ENCODE assay signal across 22 cellular contexts in the genomic region with DNA sequence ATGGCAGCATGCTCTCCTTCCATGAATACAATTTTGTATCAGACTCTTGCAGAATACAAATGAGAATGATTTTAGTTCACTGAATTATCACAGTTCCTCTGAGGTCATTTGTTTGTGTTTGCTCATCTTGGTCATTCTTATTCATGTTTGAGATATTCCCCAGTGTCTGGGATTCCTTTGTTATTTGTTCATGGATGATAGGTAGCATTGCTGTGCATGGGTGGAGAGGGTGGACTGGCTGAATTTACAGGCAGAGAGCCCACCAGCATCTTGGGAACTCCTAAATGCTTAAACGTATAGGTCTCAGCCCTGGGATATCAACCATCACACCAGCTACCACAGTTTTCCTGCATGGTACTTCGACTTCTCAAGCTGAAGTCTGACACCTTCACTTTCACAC.
DNase-seq lines count a peak whose midpoint lies in the region; ATAC-seq and TF ChIP-seq lines count a peak whose summit lies in the region.
"Had no signal": no experiment of that assay in that cellular context is flagged by ENCODE, and none has a peak within 500 bp of the region (broad histone marks: within the 10 kb centered on the region; RNA-seq: fewer than 3 reads in every experiment).

No MANE protein-coding gene starts in this region.

- no peak for TF ChIP-seq POLR2A in gastrocnemius medialis (IDR thresholded peaks at IDR 0.05)

- H3K4me2 ChIP-seq in osteoblast (ENCODE audit: insufficient read depth, low read length) = no peak overlapping the region
- H3K4me2 ChIP-seq: BLaER1 treated with 17β-estradiol and CSF1 and Interleukin-3, amounts not matched to agents 10 nM and 100 nM had no signal

- no peaks in the 10 kb centered on the region for H3K27me3 ChIP-seq in osteoblast (ENCODE audit: insufficient read depth, low read length)
- H3K27me3 ChIP-seq in gastrocnemius medialis = no peaks in the 10 kb centered on the region
- H3K27me3 ChIP-seq: BLaER1 treated with 17β-estradiol and CSF1 and Interleukin-3, amounts not matched to agents 10 nM and 100 nM; upper lobe of left lung had no signal

- peaks cover 20% of the 10 kb centered on the region for H3K4me1 ChIP-seq in osteoblast (ENCODE audit: insufficient read depth, low read length)
- H3K4me1 ChIP-seq in gastrocnemius medialis = no peaks in the 10 kb centered on the region
- H3K4me1 ChIP-seq: psoas muscle, upper lobe of left lung had no signal

- no peak overlapping the region for H3K4me3 ChIP-seq in astrocyte of the spinal cord (ENCODE audit: low read depth, low read length)
- H3K4me3 ChIP-seq in osteoblast (ENCODE audit: insufficient read depth, low read length) = no peak overlapping the region
- H3K4me3 ChIP-seq in gastrocnemius medialis = no peak overlapping the region
- H3K4me3 ChIP-seq: BLaER1 treated with 17β-estradiol and CSF1 and Interleukin-3, amounts not matched to agents 10 nM and 100 nM; coronary artery; psoas muscle; upper lobe of left lung had no signal

- H3K9me3 ChIP-seq in osteoblast (ENCODE audit: low read depth, low read length) (peaks cover under 1% of the 10 kb centered on the region), gastrocnemius medialis (peaks cover 0 to 2% (median 0%) of the 10 kb centered on the region in 3 donors)

- ATAC-seq in gastrocnemius medialis = no peak
- ATAC-seq: psoas muscle had no signal

- H3K36me3 ChIP-seq in osteoblast (ENCODE audit: insufficient read depth, low read length) (no peaks in the 10 kb centered on the region), gastrocnemius medialis (no peaks in the 10 kb centered on the region)
- H3K36me3 ChIP-seq: BLaER1 treated with 17β-estradiol and CSF1 and Interleukin-3, amounts not matched to agents 10 nM and 100 nM; upper lobe of left lung had no signal

- intact Hi-C loops in gastrocnemius medialis (cut with DNase I; ENCODE audit: low total_unique reads) = no loop called here

- peak overlapping the region; percentile 1 for H2AFZ ChIP-seq in osteoblast (ENCODE audit: low read length)

- no peaks in the 10 kb centered on the region for H4K20me1 ChIP-seq in osteoblast (ENCODE audit: insufficient read depth, low read length)
- H4K20me1 ChIP-seq: BLaER1 treated with 17β-estradiol and CSF1 and Interleukin-3, amounts not matched to agents 10 nM and 100 nM had no signal

- in situ Hi-C loops in astrocyte of the spinal cord (cut with HindIII; ENCODE audit: low sequenced_read_pairs) (no loop called here), gastrocnemius medialis (cut with MboI; ENCODE audit: low sequenced_read_pairs in 4 of 4) (no loop called here)

- DNase-seq in AG20443 (ENCODE audit: low spot score) = peak; percentile 33
- peak; percentile 66 for DNase-seq in M059J (ENCODE audit: low read depth)
- DNase-seq in astrocyte of the spinal cord (ENCODE audit: low read depth, low spot score) = peak; percentile 41
- DNase-seq in osteoblast (ENCODE audit: insufficient read length, low spot score, missing footprints) = peak; percentile 29
- no peak for DNase-seq in NCI-H1092 (lab: John Stamatoyannopoulos, UW)
- DNase-seq in NCI-H748 treated with DMSO at 0.1 percent for 48 hours (lab: John Stamatoyannopoulos, UW) = no peak
- no peak for DNase-seq in SIG-M5 (lab: John Stamatoyannopoulos, UW)
- DNase-seq in gastrocnemius medialis = no peak
- DNase-seq: ACHN; activated CD4-positive, alpha-beta T cell treated with anti-CD3 and anti-CD28 coated beads, Interleukin-2, amount 50 U/mL, for 48 hours; activated effector memory CD4-positive, alpha-beta T cell treated with Interleukin-2 at 50 U/mL for 16 hours; COR-L47; endodermal cell; H7; Kasumi-1; NCI-H1092 treated with DMSO at 0.1 percent for 48 hours; NCI-H187 treated with DMSO at 0.1 percent for 48 hours; NCI-H526 treated with DMSO at 0.1 percent for 48 hours; psoas muscle; upper lobe of left lung had no signal

- no peaks in the 10 kb centered on the region for H3K79me2 ChIP-seq in osteoblast (ENCODE audit: insufficient read depth, low read length)

- H3K27ac ChIP-seq in osteoblast (ENCODE audit: low read depth, low read length) = peak overlapping the region; percentile 51
- H3K27ac ChIP-seq in gastrocnemius medialis = no peak overlapping the region
- H3K27ac ChIP-seq: BLaER1 treated with 17β-estradiol and CSF1 and Interleukin-3, amounts not matched to agents 10 nM and 100 nM; coronary artery; psoas muscle; upper lobe of left lung had no signal

- TF ChIP-seq CTCF in astrocyte of the spinal cord (IDR thresholded peaks at IDR 0.05; ENCODE audit: low read depth, low read length) (no peak), osteoblast (IDR thresholded peaks at IDR 0.05; ENCODE audit: extremely low read depth, low read depth, low read length) (no peak), gastrocnemius medialis (IDR thresholded peaks at IDR 0.05 in 4 of 5, conservative IDR thresholded peaks at IDR 0.05 in 1 of 5) (no peak)

Comparison
In these comparisons a context has a peak if more than half of its experiments do, and no peak if none do; other contexts are left out.
1. DNase-seq: peak in AG20443 (single experiment), M059J (single experiment), astrocyte of the spinal cord (single experiment) and osteoblast (single experiment); none in NCI-H1092 (single experiment), NCI-H748 treated with DMSO at 0.1 percent for 48 hours (single experiment), SIG-M5 (single experiment) and gastrocnemius medialis (0 of 2).